ENCODE assay signal across 23 cellular contexts in genomic region chr6:73051147-73051546, GRCh38.
"Had no signal": no experiment of that assay in that cellular context is flagged by ENCODE, and none has a peak within 500 bp of the region (broad histone marks: within the 10 kb centered on the region; RNA-seq: fewer than 3 reads in every experiment).

No MANE protein-coding gene starts in this region.

- H3K27ac Mint-ChIP-seq: endodermal cell; naive thymus-derived CD8-positive, alpha-beta T cell had no signal

- H3K4me1 Mint-ChIP-seq: endodermal cell had no signal

- H3K27me3 Mint-ChIP-seq: naive thymus-derived CD8-positive, alpha-beta T cell had no signal

- H3K9me3 ChIP-seq: gastrocnemius medialis, lower lobe of right lung, neutrophil, pancreas, right lobe of liver, stomach, thyroid gland, vagina had no signal

- H3K9me3 Mint-ChIP-seq: endodermal cell had no signal

- H3K4me3 Mint-ChIP-seq: endodermal cell had no signal

- FAIRE-seq: kidney, pancreas, small intestine had no signal

- H3K27me3 ChIP-seq: gastrocnemius medialis, neutrophil, pancreas, right lobe of liver, stomach, thyroid gland, vagina had no signal

- H3K36me3 ChIP-seq: gastrocnemius medialis, lower lobe of right lung, neutrophil, pancreas, right lobe of liver, stomach, thyroid gland, vagina had no signal

- H3K4me1 ChIP-seq: gastrocnemius medialis, lower lobe of right lung, pancreas, right lobe of liver, stomach, vagina had no signal

- H3K27ac ChIP-seq: epithelial cell of prostate, gastrocnemius medialis, lower lobe of right lung, neutrophil, pancreas, right lobe of liver, stomach, thyroid gland, vagina had no signal

- H3K4me3 ChIP-seq: gastrocnemius medialis, lower lobe of right lung, pancreas, right lobe of liver, stomach, thyroid gland, vagina had no signal

- DNase-seq: cortex of kidney; endodermal cell; gastrocnemius medialis; head of caudate nucleus; kidney; left ventricle myocardium superior; lower lobe of right lung; naive thymus-derived CD8-positive, alpha-beta T cell; pancreas; retina; right lobe of liver; small intestine; stimulated activated CD4-positive, alpha-beta T cell treated with anti-CD3 and anti-CD28 coated beads, Interleukin-15, amount 100 ng/mL, for 24 hours; stimulated activated CD4-positive, alpha-beta T cell treated with anti-CD3 and anti-CD28 coated beads, Interleukin-2, amount 100 ng/mL, for 48 hours; stimulated activated CD8-positive, alpha-beta memory T cell treated with anti-CD3 and anti-CD28 coated beads, Interleukin-4, amount 100 ng/mL, for 48 hours; stimulated activated naive CD4-positive, alpha-beta T cell treated with Interleukin-2 at 50 U/mL for 16 hours; stomach; thyroid gland; trophoblast cell had no signal

- ATAC-seq: esophagus mucosa; gastrocnemius medialis; left ventricle myocardium superior; naive thymus-derived CD8-positive, alpha-beta T cell; pancreas; right lobe of liver had no signal
